16 cellular contexts compared by ENCODE assay signal in the genomic region with DNA sequence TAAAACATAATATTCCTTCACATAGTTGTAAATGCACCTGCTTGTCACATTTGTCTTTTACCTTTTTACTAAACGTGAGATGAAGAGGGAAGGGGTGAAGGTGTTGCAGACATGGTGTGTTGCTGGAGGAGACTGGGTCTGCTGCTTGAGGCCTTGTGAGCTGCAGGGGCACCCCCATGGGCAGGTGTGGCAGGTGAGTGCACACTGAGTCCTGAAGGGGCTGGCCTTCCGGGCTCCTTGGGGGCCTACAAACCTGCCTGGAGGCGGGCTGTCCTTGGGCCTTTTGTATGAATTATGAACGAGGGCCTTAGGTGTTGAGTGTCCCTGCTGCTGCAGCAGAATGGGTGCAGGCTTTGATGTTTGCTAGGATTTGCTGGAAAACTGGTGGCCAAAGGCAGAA. TPM values are rescaled to one million over a fixed set of nuclear protein-coding genes. Genes with fewer than 3 reads are reported as not detected.
DNase-seq lines count a peak whose midpoint lies in the region; ATAC-seq and TF ChIP-seq lines count a peak whose summit lies in the region.
"Had no signal": no experiment of that assay in that cellular context is flagged by ENCODE, and none has a peak within 500 bp of the region (broad histone marks: within the 10 kb centered on the region; RNA-seq: fewer than 3 reads in every experiment).

No MANE protein-coding gene starts in this region.

- peaks cover 16 to 28% of the 10 kb centered on the region in 2 experiments; a peak in 3 of 4 replicates for H3K36me3 ChIP-seq in HCT116 (ENCODE audit: control insufficient read depth in 1 of 2, insufficient read depth in 2 of 2, low read length in 2 of 2)

- no peak for DNase-seq in HCT116 (ENCODE audit: low read depth, low spot score)
- no peak for DNase-seq in WTC11 (ENCODE audit: low spot score)
- no peak for DNase-seq in neural crest cell (ENCODE audit: low read depth, low spot score)
- DNase-seq in progenitor cell of endocrine pancreas (ENCODE audit: low spot score, unreplicated experiment): no peak
- DNase-seq in foreskin melanocyte: no peak
- DNase-seq in DMS153 (lab: John Stamatoyannopoulos, UW): no peak
- no peak for DNase-seq in effector memory CD8-positive, alpha-beta T cell
- DNase-seq: CD8-positive, alpha-beta T cell; DMS 273 treated with DMSO at 0.1 percent for 48 hours; GDM1; GOT3; H7 had no signal

- H3K27me3 Mint-ChIP-seq in WTC11 (ENCODE audit: low read depth): no peaks in the 10 kb centered on the region
- H3K27me3 Mint-ChIP-seq in neural crest cell (ENCODE audit: low read depth): no peaks in the 10 kb centered on the region
- no peaks in the 10 kb centered on the region for H3K27me3 Mint-ChIP-seq in progenitor cell of endocrine pancreas
- no peaks in the 10 kb centered on the region for H3K27me3 Mint-ChIP-seq in effector memory CD8-positive, alpha-beta T cell
- H3K27me3 Mint-ChIP-seq: B cell, IgD-negative memory B cell had no signal

- no peak overlapping the region for H2AFZ ChIP-seq in HCT116 (ENCODE audit: low read depth, low read length, poor library complexity, severe bottlenecking)

- TSS peak; percentile 17 for BruUV-seq in HCT116 (replicated peaks; lab: Mats Ljungman, UMichigan)

- TF ChIP-seq RAD21 in HCT116 (IDR thresholded peaks at IDR 0.05; ENCODE audit: low read depth): no peak

- no peak overlapping the region for H3K27ac ChIP-seq in HCT116 (ENCODE audit: low read depth, low read length)
- H3K27ac ChIP-seq: BLaER1 treated with 17β-estradiol and CSF1 and Interleukin-3, amounts not matched to agents 10 nM and 100 nM had no signal

- H4K20me1 ChIP-seq in HCT116 (ENCODE audit: insufficient read depth): no peaks in the 10 kb centered on the region

- no peaks in the 10 kb centered on the region for H3K9me2 ChIP-seq in HCT116 (ENCODE audit: insufficient read depth)

- TF ChIP-seq POLR2A in HCT116 (IDR thresholded peaks at IDR 0.05; ENCODE audit: borderline replicate concordance, extremely low read depth, insufficient read depth, insufficient read length): no peak

- H3K4me1 Mint-ChIP-seq in WTC11: peaks cover 12% of the 10 kb centered on the region
- peaks cover 15% of the 10 kb centered on the region for H3K4me1 Mint-ChIP-seq in neural crest cell
- H3K4me1 Mint-ChIP-seq in progenitor cell of endocrine pancreas (ENCODE audit: low read depth): peaks cover 11% of the 10 kb centered on the region
- H3K4me1 Mint-ChIP-seq in effector memory CD8-positive, alpha-beta T cell (ENCODE audit: low read depth in 2 of 2): peaks cover 12% of the 10 kb centered on the region in 2 donors

- TF ChIP-seq CTCF in HCT116 (IDR thresholded peaks at IDR 0.05 in 2 of 3, conservative IDR thresholded peaks at IDR 0.05 in 1 of 3; ENCODE audit: borderline replicate concordance in 1 of 3, insufficient read depth in 1 of 3, low read depth in 2 of 3, low read length in 2 of 3) (no peak), WTC11 (IDR thresholded peaks at IDR 0.05) (no peak), neural crest cell (conservative IDR thresholded peaks at IDR 0.05) (no peak), progenitor cell of endocrine pancreas (IDR thresholded peaks at IDR 0.05; ENCODE audit: unreplicated experiment) (no peak)

- CTCF ChIA-PET in HCT116 (lab: Charles Lee): no interaction called here
- CTCF ChIA-PET in WTC11 (lab: Charles Lee): no interaction called here

- POLR2A ChIA-PET in HCT116 (lab: Charles Lee): no interaction called here
- POLR2A ChIA-PET in WTC11 (lab: Charles Lee): no interaction called here

- no peak overlapping the region for H3K9ac ChIP-seq in HCT116 (ENCODE audit: low read length)
- H3K9ac ChIP-seq: BLaER1 treated with 17β-estradiol and CSF1 and Interleukin-3, amounts not matched to agents 10 nM and 100 nM had no signal

- H3K4me3 Mint-ChIP-seq in WTC11 (no peak overlapping the region), neural crest cell (peak overlapping the region; percentile 41), progenitor cell of endocrine pancreas (ENCODE audit: low read depth) (no peak overlapping the region)
- no peak overlapping the region for H3K4me3 Mint-ChIP-seq in effector memory CD8-positive, alpha-beta T cell
- H3K4me3 Mint-ChIP-seq: B cell; CD8-positive, alpha-beta T cell had no signal

- H3K27me3 ChIP-seq in HCT116 (ENCODE audit: insufficient read depth, low read length): no peaks in the 10 kb centered on the region
- H3K27me3 ChIP-seq: BLaER1 treated with 17β-estradiol and CSF1 and Interleukin-3, amounts not matched to agents 10 nM and 100 nM had no signal

- no peak overlapping the region for H3K4me2 ChIP-seq in HCT116 (ENCODE audit: low read length)
- H3K4me2 ChIP-seq: BLaER1 treated with 17β-estradiol and CSF1 and Interleukin-3, amounts not matched to agents 10 nM and 100 nM had no signal

- no peaks in the 10 kb centered on the region for H3K9me3 ChIP-seq in HCT116 (ENCODE audit: control insufficient read depth in 1 of 2, insufficient read depth in 1 of 2, low read depth in 1 of 2, low read length in 2 of 2)
- H3K9me3 ChIP-seq: BLaER1 treated with 17β-estradiol and CSF1 and Interleukin-3, amounts not matched to agents 10 nM and 100 nM had no signal

- H3K4me3 ChIP-seq in HCT116 (replicated peaks in 1 of 2; ENCODE audit: low read depth in 1 of 2, low read length in 2 of 2): no peak overlapping the region
- H3K4me3 ChIP-seq: BLaER1 treated with 17β-estradiol and CSF1 and Interleukin-3, amounts not matched to agents 10 nM and 100 nM had no signal

- H3K4me1 ChIP-seq in HCT116 (ENCODE audit: control insufficient read depth in 1 of 2, insufficient read depth in 2 of 2, low read length in 2 of 2): peaks cover 16 to 28% of the 10 kb centered on the region in 2 experiments

- H3K36me3 Mint-ChIP-seq in WTC11 (peaks cover 44% of the 10 kb centered on the region), neural crest cell (ENCODE audit: low read depth) (peaks cover 9% of the 10 kb centered on the region), progenitor cell of endocrine pancreas (ENCODE audit: insufficient read depth) (peaks cover 13% of the 10 kb centered on the region)
- peaks cover 46% of the 10 kb centered on the region for H3K36me3 Mint-ChIP-seq in effector memory CD8-positive, alpha-beta T cell (ENCODE audit: insufficient read depth)

- H3K27ac Mint-ChIP-seq in WTC11: peak overlapping the region; percentile 5; the same call in 1 of the 2 replicates
- H3K27ac Mint-ChIP-seq in neural crest cell (ENCODE audit: unreplicated experiment): no peak overlapping the region
- peak overlapping the region; percentile 10 for H3K27ac Mint-ChIP-seq in progenitor cell of endocrine pancreas
- no peak overlapping the region for H3K27ac Mint-ChIP-seq in effector memory CD8-positive, alpha-beta T cell
- H3K27ac Mint-ChIP-seq: B cell; CD8-positive, alpha-beta T cell; IgD-negative memory B cell had no signal

- RAD21 ChIA-PET in HCT116 (lab: Charles Lee; ENCODE audit: low non-redundant PET in 1 of 2, low total read pairs in 2 of 2, uncharacterized antibody in 2 of 2, unreplicated experiment in 2 of 2): no interaction called here

- intact Hi-C loops in HCT116 (cut with micrococcal nuclease): loop anchor here (5.0 to 10.0 kb wide), 3 partner anchors 130 to 353 kb away; a partner anchor contains a TSS

- ATAC-seq in HCT116 (no peak), WTC11 (no peak)
- no peak for ATAC-seq in effector memory CD8-positive, alpha-beta T cell (replicated peaks)
- ATAC-seq: CD8-positive, alpha-beta T cell; HepG2 had no signal

- H3K9me3 Mint-ChIP-seq in WTC11 (no peaks in the 10 kb centered on the region), neural crest cell (no peaks in the 10 kb centered on the region), progenitor cell of endocrine pancreas (ENCODE audit: low read depth) (no peaks in the 10 kb centered on the region)
- no peaks in the 10 kb centered on the region for H3K9me3 Mint-ChIP-seq in effector memory CD8-positive, alpha-beta T cell
- H3K9me3 Mint-ChIP-seq: CD8-positive, alpha-beta T cell; IgD-negative memory B cell had no signal

- H3K79me2 ChIP-seq in HCT116 (ENCODE audit: insufficient read depth, low read length): peaks cover 77% of the 10 kb centered on the region

TF ChIP-seq in HCT116, 20 proteins besides CTCF, POLR2A, EP300 and RAD21 (continues in another document):
- TF ChIP-seq ZNF274 (IDR thresholded peaks at IDR 0.05; ENCODE audit: low read depth, low read length) (no peak), EGR1 (IDR thresholded peaks at IDR 0.05; ENCODE audit: low read depth) (no peak), SP1 (IDR thresholded peaks at IDR 0.05; ENCODE audit: low read depth) (no peak), JUND (IDR thresholded peaks at IDR 0.05) (no peak), CBX3 (IDR thresholded peaks at IDR 0.05; ENCODE audit: low read depth) (no peak), ZFX (IDR thresholded peaks at IDR 0.05) (no peak), POLR2AphosphoS5 (IDR thresholded peaks at IDR 0.05; ENCODE audit: low read depth, low read length) (no peak), EZH2phosphoT487 (IDR thresholded peaks at IDR 0.05; ENCODE audit: borderline replicate concordance) (no peak)

TF ChIP-seq in WTC11, 78 proteins besides CTCF, POLR2A, EP300 and RAD21 (continues in another document):
- no peak for TF ChIP-seq ZNF317 (CRISPR knock-in tag; IDR thresholded peaks at IDR 0.05; ENCODE audit: borderline replicate concordance, low read depth)
- TF ChIP-seq RELA (CRISPR knock-in tag; IDR thresholded peaks at IDR 0.05; ENCODE audit: borderline replicate concordance): no peak
- TF ChIP-seq KAT7 (CRISPR knock-in tag; IDR thresholded peaks at IDR 0.05; ENCODE audit: borderline replicate concordance): no peak

RNA-seq across cellular contexts. Expression of a gene that starts 3.8 kb away (rescaled TPM):
- total RNA-seq in HCT116 (2021; ENCODE audit: unreplicated experiment) (43.6 TPM), WTC11 (2021) (40.6 to 46.4 TPM (median 41.0 TPM) in 3 replicates), neural crest cell (54.8 and 60.4 TPM in 2 replicates), progenitor cell of endocrine pancreas (47.2 and 53.3 TPM in 2 replicates)
- 19.5 and 24.9 TPM in 2 replicates for polyA plus RNA-seq in HCT116 (2012)

RNA-seq across cellular contexts. Expression of a gene that starts 4.0 kb away (rescaled TPM):
- 10.8 TPM for total RNA-seq in HCT116 (2021; ENCODE audit: unreplicated experiment)
- 4.4 and 5.8 TPM in 2 replicates for polyA plus RNA-seq in HCT116 (2012)
- total RNA-seq in WTC11 (2021): 31.5 to 35.1 TPM (median 32.7 TPM) in 3 replicates
- 61.0 and 61.5 TPM in 2 replicates for total RNA-seq in neural crest cell
- total RNA-seq in progenitor cell of endocrine pancreas: 28.6 and 31.5 TPM in 2 replicates

RNA-seq across cellular contexts. Expression of a gene that starts 41.6 kb away (rescaled TPM):
- total RNA-seq in HCT116 (2021; ENCODE audit: unreplicated experiment) (31.5 TPM), WTC11 (2021) (24.6 to 29.2 TPM (median 27.4 TPM) in 3 replicates), neural crest cell (23.0 and 23.1 TPM in 2 replicates), progenitor cell of endocrine pancreas (20.9 and 21.9 TPM in 2 replicates)
- polyA plus RNA-seq in HCT116 (2012): 22.1 and 28.9 TPM in 2 replicates

RNA-seq across cellular contexts. Expression of a gene that starts 42.3 kb away (rescaled TPM):
- total RNA-seq in HCT116 (2021; ENCODE audit: unreplicated experiment) (88.4 TPM), WTC11 (2021) (136 to 167 TPM (median 136 TPM) in 3 replicates), neural crest cell (142 and 153 TPM in 2 replicates), progenitor cell of endocrine pancreas (131 and 136 TPM in 2 replicates)
- 43.3 and 43.9 TPM in 2 replicates for polyA plus RNA-seq in HCT116 (2012)

Comparison
In these comparisons a context has a peak if more than half of its experiments do, and no peak if none do; other contexts are left out.
1. H3K27ac Mint-ChIP-seq: peak in WTC11 (single experiment) and progenitor cell of endocrine pancreas (single experiment); none in neural crest cell (single experiment) and effector memory CD8-positive, alpha-beta T cell (0 of 2).